9 cellular contexts compared by ENCODE assay signal in genomic region chr12:127293507-127294310, GRCh38.
A peak's percentile ranks its signal among the peaks of the same experiment; 100 is the strongest.
DNase-seq lines count a peak whose midpoint lies in the region; ATAC-seq and TF ChIP-seq lines count a peak whose summit lies in the region.
"Had no signal": no experiment of that assay in that cellular context is flagged by ENCODE, and none has a peak within 500 bp of the region (broad histone marks: within the 10 kb centered on the region; RNA-seq: fewer than 3 reads in every experiment).

No MANE protein-coding gene starts in this region.

- H3K27ac ChIP-seq in Panc1 (ENCODE audit: low read length) (no peak overlapping the region), gastrocnemius medialis (no peak overlapping the region)
- H3K27ac ChIP-seq: SK-N-MC had no signal

- in situ Hi-C loops in Panc1 (cut with HindIII; ENCODE audit: low pct_unique_long_range_greater_than_20kb, low sequenced_read_pairs) (no loop called here), gastrocnemius medialis (cut with MboI; ENCODE audit: low sequenced_read_pairs in 4 of 4) (loop anchor here in 3 of 4 donors (10.0 to 25.0 kb wide), 2 partner anchors 181 to 189 kb away; no protein-coding TSS in a partner anchor)

- peak; percentile 64 for TF ChIP-seq CTCF in Panc1 (IDR thresholded peaks at IDR 0.05)
- peak; percentile 19 to 58 (median 42) for TF ChIP-seq CTCF in gastrocnemius medialis (IDR thresholded peaks at IDR 0.05 in 4 of 5, conservative IDR thresholded peaks at IDR 0.05 in 1 of 5)

- H3K27me3 ChIP-seq in Panc1 (ENCODE audit: control insufficient read depth, insufficient read depth, low read length) (no peaks in the 10 kb centered on the region), gastrocnemius medialis (no peaks in the 10 kb centered on the region)

- ATAC-seq in HG02981 (IDR thresholded peaks at IDR 0.05; ENCODE audit: unreplicated experiment) = peak; percentile 72
- ATAC-seq in Panc1 = no peak
- peak; percentile 59 for ATAC-seq in left ventricle myocardium superior
- no peak for ATAC-seq in gastrocnemius medialis
- ATAC-seq in HG03135 (IDR thresholded peaks at IDR 0.05; ENCODE audit: unreplicated experiment) = no peak
- no peak for ATAC-seq in GM21423 (IDR thresholded peaks at IDR 0.05; ENCODE audit: unreplicated experiment)

- no peaks in the 10 kb centered on the region for H3K4me1 Mint-ChIP-seq in activated naive CD4-positive, alpha-beta T cell treated with anti-CD3 and anti-CD28 coated beads for 36 hours (ENCODE audit: low read depth)

- peak; percentile 80 for DNase-seq in Daoy (ENCODE audit: low read depth)
- no peak for DNase-seq in Panc1 (ENCODE audit: low read depth, low spot score)
- DNase-seq in activated naive CD4-positive, alpha-beta T cell treated with anti-CD3 and anti-CD28 coated beads for 36 hours = peak; percentile 69
- DNase-seq in left ventricle myocardium superior = peak; percentile 62
- DNase-seq in gastrocnemius medialis = peak in 1 of 2 donors; percentile 25

- H3K4me1 ChIP-seq in Panc1 (ENCODE audit: control insufficient read depth, insufficient read depth, low read length) = no peaks in the 10 kb centered on the region
- H3K4me1 ChIP-seq in gastrocnemius medialis = no peaks in the 10 kb centered on the region

- H3K36me3 ChIP-seq in Panc1 (ENCODE audit: control insufficient read depth, insufficient read depth, low read length) = no peaks in the 10 kb centered on the region
- H3K36me3 ChIP-seq in gastrocnemius medialis = no peaks in the 10 kb centered on the region

- no peaks in the 10 kb centered on the region for H3K9me3 ChIP-seq in Panc1 (ENCODE audit: control insufficient read depth, insufficient read depth, low read depth, low read length)
- H3K9me3 ChIP-seq in gastrocnemius medialis = no peaks in the 10 kb centered on the region

- H3K4me3 Mint-ChIP-seq in activated naive CD4-positive, alpha-beta T cell treated with anti-CD3 and anti-CD28 coated beads for 36 hours = no peak overlapping the region

- H3K4me3 ChIP-seq in Panc1 (ENCODE audit: low read depth in 2 of 2, low read length in 2 of 2) = no peak overlapping the region
- H3K4me3 ChIP-seq in gastrocnemius medialis = no peak overlapping the region
- H3K4me3 ChIP-seq: SK-N-MC had no signal

- TF ChIP-seq POLR2A in gastrocnemius medialis (IDR thresholded peaks at IDR 0.05) = no peak

- BruUV-seq in Panc1 (replicated peaks; lab: Mats Ljungman, UMichigan) = no TSS peak

- H3K36me3 Mint-ChIP-seq in activated naive CD4-positive, alpha-beta T cell treated with anti-CD3 and anti-CD28 coated beads for 36 hours (ENCODE audit: low read depth) = no peaks in the 10 kb centered on the region

- CTCF ChIA-PET in Panc1 (lab: Charles Lee) = no interaction called here
- CTCF ChIA-PET in activated naive CD4-positive, alpha-beta T cell treated with anti-CD3 and anti-CD28 coated beads for 36 hours (lab: Charles Lee) = interaction anchor here (0.6 to 1.3 kb wide), 5 partner anchors 9 to 185 kb away, joined by 3 to 5 read pairs (median 5); no protein-coding TSS in a partner anchor

- intact Hi-C loops in Panc1 (cut with micrococcal nuclease; ENCODE audit: unreplicated experiment) (no loop called here), left ventricle myocardium superior (cut with micrococcal nuclease) (no loop called here), gastrocnemius medialis (cut with DNase I; ENCODE audit: low total_unique reads) (loop anchor here (5.0 kb wide), 1 partner anchor 186 kb away; no protein-coding TSS in a partner anchor)
- intact Hi-C loops in activated naive CD4-positive, alpha-beta T cell treated with anti-CD3 and anti-CD28 coated beads for 36 hours (cut with micrococcal nuclease) = loop anchor here (1.0 kb wide), 1 partner anchor 185 kb away; no protein-coding TSS in a partner anchor

- no peaks in the 10 kb centered on the region for H3K9me3 Mint-ChIP-seq in activated naive CD4-positive, alpha-beta T cell treated with anti-CD3 and anti-CD28 coated beads for 36 hours

- POLR2A ChIA-PET in Panc1 (lab: Charles Lee) = no interaction called here

- no peaks in the 10 kb centered on the region for H3K27me3 Mint-ChIP-seq in activated naive CD4-positive, alpha-beta T cell treated with anti-CD3 and anti-CD28 coated beads for 36 hours (ENCODE audit: low read depth)

- H3K27ac Mint-ChIP-seq in activated naive CD4-positive, alpha-beta T cell treated with anti-CD3 and anti-CD28 coated beads for 36 hours = no peak overlapping the region

Comparison
In these comparisons a context has a peak if more than half of its experiments do, and no peak if none do; other contexts are left out.
1. ATAC-seq: peak in HG02981 (single experiment) and left ventricle myocardium superior (single experiment); none in Panc1 (single experiment), gastrocnemius medialis (0 of 2), HG03135 (single experiment) and GM21423 (single experiment).
2. intact Hi-C loops: an anchor here in activated naive CD4-positive, alpha-beta T cell treated with anti-CD3 and anti-CD28 coated beads for 36 hours (1.0 kb wide) and gastrocnemius medialis (5.0 kb wide); none called in Panc1 and left ventricle myocardium superior.